12 cellular contexts compared by ENCODE assay signal in genomic region chr5:142782976-142783539, GRCh38. TPM values are rescaled to one million over a fixed set of nuclear protein-coding genes. Genes with fewer than 3 reads are reported as not detected.
DNase-seq lines count a peak whose midpoint lies in the region; ATAC-seq and TF ChIP-seq lines count a peak whose summit lies in the region.
"Had no signal": no experiment of that assay in that cellular context is flagged by ENCODE, and none has a peak within 500 bp of the region (broad histone marks: within the 10 kb centered on the region; RNA-seq: fewer than 3 reads in every experiment).

No MANE protein-coding gene starts in this region.

- H3K4me2 ChIP-seq in DND-41 (ENCODE audit: insufficient read depth, low read length) (no peak overlapping the region), skeletal muscle satellite cell (ENCODE audit: low read length) (peak overlapping the region; percentile 47)
- H3K4me2 ChIP-seq: PC-9 had no signal

- H3K4me3 ChIP-seq in DND-41 (ENCODE audit: low read depth in 1 of 2, low read length in 2 of 2) (no peak overlapping the region), SJCRH30 (peak overlapping the region; percentile 53), skeletal muscle satellite cell (ENCODE audit: low read length) (no peak overlapping the region), colonic mucosa (no peak overlapping the region)
- H3K4me3 ChIP-seq: PC-9 had no signal

- H3K36me3 ChIP-seq in DND-41 (ENCODE audit: insufficient read depth, low read length) = no peaks in the 10 kb centered on the region
- H3K36me3 ChIP-seq in SJCRH30 = no peaks in the 10 kb centered on the region
- no peaks in the 10 kb centered on the region for H3K36me3 ChIP-seq in skeletal muscle satellite cell (ENCODE audit: insufficient read depth, low read length)
- H3K36me3 ChIP-seq in colonic mucosa = no peaks in the 10 kb centered on the region

- H3K27ac ChIP-seq in DND-41 (ENCODE audit: low read length) (0 out of 2 replicates have a peak overlapping the region, but pooled peaks have one; percentile 0), SJCRH30 (peak overlapping the region; percentile 90), colonic mucosa (no peak overlapping the region)
- H3K27ac ChIP-seq: PC-9 had no signal

- DNase-seq in DND-41 (no peak), SJCRH30 (peak; percentile 78 to 86), left cardiac atrium (peak; percentile 67), NCI-H2227 (lab: John Stamatoyannopoulos, UW; ENCODE audit: unreplicated experiment) (no peak), colonic mucosa (no peak)
- DNase-seq: central memory CD4-positive, alpha-beta T cell; COR-L47; NCI-H2107; PC-9 had no signal

- peaks cover 22% of the 10 kb centered on the region for H4K20me1 ChIP-seq in DND-41 (ENCODE audit: insufficient read depth, low read length)

- H3K4me1 ChIP-seq in DND-41 (ENCODE audit: insufficient read depth, low read length) = peaks cover 6% of the 10 kb centered on the region; the same call in 1 of the 2 replicates
- peaks cover 39% of the 10 kb centered on the region for H3K4me1 ChIP-seq in SJCRH30
- H3K4me1 ChIP-seq in skeletal muscle satellite cell (ENCODE audit: control insufficient read depth, insufficient read depth, low read length) = peaks cover 23% of the 10 kb centered on the region
- H3K4me1 ChIP-seq in colonic mucosa = no peaks in the 10 kb centered on the region
- H3K4me1 ChIP-seq: parathyroid adenoma had no signal

- H3K9me3 ChIP-seq in DND-41 (ENCODE audit: insufficient read depth, low read length, severe bottlenecking) (no peaks in the 10 kb centered on the region), SJCRH30 (replicated peaks) (no peaks in the 10 kb centered on the region), skeletal muscle satellite cell (replicated peaks; ENCODE audit: low read length) (no peaks in the 10 kb centered on the region), colonic mucosa (no peaks in the 10 kb centered on the region)

- no peak for ATAC-seq in DND-41 (ENCODE audit: insufficient read depth, low read depth)
- peak; percentile 27 to 45 for ATAC-seq in left cardiac atrium
- no peak for ATAC-seq in HG02870 (IDR thresholded peaks at IDR 0.05; ENCODE audit: unreplicated experiment)

- H3K9ac ChIP-seq in DND-41 (ENCODE audit: low read depth, low read length) (no peak overlapping the region), skeletal muscle satellite cell (ENCODE audit: low read depth, low read length) (no peak overlapping the region), colonic mucosa (ENCODE audit: low read depth in 2 of 2, low read length in 2 of 2) (no peak overlapping the region)
- H3K9ac ChIP-seq: parathyroid adenoma had no signal

- peaks cover 39% of the 10 kb centered on the region for H3K79me2 ChIP-seq in DND-41 (ENCODE audit: insufficient read depth, low read length)

- no peak overlapping the region for H2AFZ ChIP-seq in DND-41 (ENCODE audit: low read depth, low read length)
- H2AFZ ChIP-seq: parathyroid adenoma, PC-9 had no signal

- H3K27me3 ChIP-seq in DND-41 (ENCODE audit: insufficient read depth, low read length, poor library complexity) = no peaks in the 10 kb centered on the region
- no peaks in the 10 kb centered on the region for H3K27me3 ChIP-seq in SJCRH30
- no peaks in the 10 kb centered on the region for H3K27me3 ChIP-seq in skeletal muscle satellite cell (ENCODE audit: control insufficient read depth, insufficient read depth, low read length)
- H3K27me3 ChIP-seq in colonic mucosa = no peaks in the 10 kb centered on the region

- no peak for TF ChIP-seq CTCF in DND-41 (IDR thresholded peaks at IDR 0.05; ENCODE audit: borderline replicate concordance, extremely low read depth, low read length, poor library complexity, severe bottlenecking)
- no peak for TF ChIP-seq CTCF in colonic mucosa (IDR thresholded peaks at IDR 0.05)

- intact Hi-C loops in left cardiac atrium (cut with DNase I) (loop anchor here in 1 of 2 donors (5.0 kb wide), 1 partner anchor 44 kb away; no protein-coding TSS in a partner anchor), colonic mucosa (cut with DNase I) (no loop called here)

RNA-seq across cellular contexts. Expression of gene ARHGAP26, which starts 12.9 kb away (rescaled TPM):
- total RNA-seq in SJCRH30 (2014; rRNA removed; shearing (Covaris generic)) = 16.9 and 18.8 TPM in 2 replicates
- total RNA-seq in left cardiac atrium = 10 to 100 TPM; 29.6 to 50.2 TPM
- 2.0 and 6.1 TPM in 2 replicates for total RNA-seq in skeletal muscle satellite cell (2012; rRNA removed)
- 10 to 100 TPM; 59.1 to 74.0 TPM for total RNA-seq in colonic mucosa

Comparison
In these comparisons a context has a peak if more than half of its experiments do, and no peak if none do; other contexts are left out.
1. ATAC-seq: peak in left cardiac atrium (2 of 2); none in DND-41 (single experiment) and HG02870 (single experiment).
2. DNase-seq: peak in SJCRH30 (2 of 2) and left cardiac atrium (single experiment); none in DND-41 (single experiment), NCI-H2227 (single experiment) and colonic mucosa (single experiment).